Comparison of ENCODE assay signal across 16 cellular contexts in genomic region chr19:1023883-1024188, GRCh38. TPM values are rescaled to one million over a fixed set of nuclear protein-coding genes. Genes with fewer than 3 reads are reported as not detected.
"Had no signal": no experiment of that assay in that cellular context is flagged by ENCODE, and none has a peak within 500 bp of the region (broad histone marks: within the 10 kb centered on the region; RNA-seq: fewer than 3 reads in every experiment).

No MANE protein-coding gene starts in this region.

RNA-seq across cellular contexts. Expression of gene RNU6-2, which starts 2.5 kb away (rescaled TPM):
- total RNA-seq: activated B cell treated with CpG ODN at 0.5 μM for 24 hours; activated CD4-positive, alpha-beta memory T cell treated with anti-CD3 and anti-CD28 coated beads, Interleukin-2, amount 10 ng/mL, durations not matched to agents 7 days and 5 days; activated T-cell treated with anti-CD3 and anti-CD28 coated beads, Interleukin-2, amount 50 U/mL, for 72 hours; body of pancreas; breast epithelium; cardiac muscle cell; colonic mucosa; dorsolateral prefrontal cortex; endodermal cell; epithelial cell of proximal tubule; esophagus mucosa; foreskin keratinocyte; gastrocnemius medialis; T-cell; T-helper 2 cell treated with Interferon-gamma antibody and Interleukin-4, amounts not matched to agents 100 ng/mL and 5 ng/mL, for 36 hours had no signal
- polyA plus RNA-seq: adipose tissue, cardiac muscle cell, foreskin keratinocyte had no signal

RNA-seq across cellular contexts. Expression of gene GRIN3B, which starts 23.6 kb away (rescaled TPM):
- total RNA-seq: colonic mucosa; esophagus mucosa; gastrocnemius medialis; T-helper 2 cell treated with Interferon-gamma antibody and Interleukin-4, amounts not matched to agents 100 ng/mL and 5 ng/mL, for 36 hours had no signal
